Comparison of ENCODE assay signal across 20 cellular contexts in genomic region chrX:134004038-134004437, GRCh38. TPM values are rescaled to one million over a fixed set of nuclear protein-coding genes. Genes with fewer than 3 reads are reported as not detected.
DNase-seq lines count a peak whose midpoint lies in the region; ATAC-seq and TF ChIP-seq lines count a peak whose summit lies in the region.
"Had no signal": no experiment of that assay in that cellular context is flagged by ENCODE, and none has a peak within 500 bp of the region (broad histone marks: within the 10 kb centered on the region; RNA-seq: fewer than 3 reads in every experiment).

No MANE protein-coding gene starts in this region.

- H3K9me3 Mint-ChIP-seq in stimulated activated naive B cell treated with anti-CD40 and anti-IgM and Interleukin-4, amounts not matched to agents 10 μg/mL and 1 μg/mL and 100 μg/mL, for 72 hours, result no peaks in the 10 kb centered on the region
- H3K9me3 Mint-ChIP-seq: activated T-helper 2 cell treated with anti-CD3 and anti-CD28 coated beads, Interferon-gamma antibody, Interleukin-2, Interleukin-4, amounts not matched to agents 10 μg/mL and 5 μg/mL and 100 μg/mL, durations not matched to agents 14 hours and 24 hours and 36 hours; CD4-positive, alpha-beta memory T cell had no signal

- no peaks in the 10 kb centered on the region for H3K27me3 ChIP-seq in SJSA1 (replicated peaks)
- H3K27me3 ChIP-seq in lung (ENCODE audit: control insufficient read depth, insufficient read depth), result peaks cover 9% of the 10 kb centered on the region

- peaks cover 21 to 29% of the 10 kb centered on the region in 2 donors for H3K27me3 Mint-ChIP-seq in stimulated activated naive B cell treated with anti-CD40 and anti-IgM and Interleukin-4, amounts not matched to agents 10 μg/mL and 1 μg/mL and 100 μg/mL, for 72 hours

- TF ChIP-seq CTCF in AG10803 (conservative IDR thresholded peaks at IDR 0.05; ENCODE audit: low read length) (no peak), lung (IDR thresholded peaks at IDR 0.05; ENCODE audit: control extremely low read depth, extremely low read depth) (no peak)

- ATAC-seq in lung (ENCODE audit: insufficient read depth, low FRiP score), result peak; percentile 7
- ATAC-seq in stimulated activated naive B cell treated with anti-CD40 and anti-IgM and Interleukin-4, amounts not matched to agents 10 μg/mL and 1 μg/mL and 100 μg/mL, for 72 hours (replicated peaks), result no peak
- ATAC-seq: A549, K562 had no signal

- peak overlapping the region; percentile 53 for H3K27ac ChIP-seq in SJSA1
- H3K27ac ChIP-seq in epithelial cell of prostate, result no peak overlapping the region
- H3K27ac ChIP-seq in lung (ENCODE audit: low read depth in 1 of 2, low read length in 1 of 2), result no peak overlapping the region
- H3K27ac ChIP-seq: A549, heart right ventricle, thoracic aorta had no signal

- WGBS in lung, 2 donors, result 22 to 68% methylated on average over 1 of the region's 1 CpG

- H3K4me3 ChIP-seq in AG10803 (ENCODE audit: low read length) (no peak overlapping the region), SJSA1 (no peak overlapping the region), lung (no peak overlapping the region)
- H3K4me3 ChIP-seq: A549, heart right ventricle, K562, thoracic aorta had no signal

- no peaks in the 10 kb centered on the region for H3K4me1 Mint-ChIP-seq in stimulated activated naive B cell treated with anti-CD40 and anti-IgM and Interleukin-4, amounts not matched to agents 10 μg/mL and 1 μg/mL and 100 μg/mL, for 72 hours
- H3K4me1 Mint-ChIP-seq: CD4-positive, alpha-beta memory T cell had no signal

- H3K36me3 ChIP-seq in SJSA1, result no peaks in the 10 kb centered on the region
- no peaks in the 10 kb centered on the region for H3K36me3 ChIP-seq in lung (ENCODE audit: control insufficient read depth in 2 of 2, insufficient read depth in 2 of 2, low read length in 2 of 2)
- H3K36me3 ChIP-seq: heart right ventricle, thoracic aorta had no signal

- no peaks in the 10 kb centered on the region for H3K9me3 ChIP-seq in SJSA1 (replicated peaks)
- no peaks in the 10 kb centered on the region for H3K9me3 ChIP-seq in lung (ENCODE audit: control insufficient read depth in 2 of 2, insufficient read depth in 1 of 2, low read length in 1 of 2)
- H3K9me3 ChIP-seq: A549, heart right ventricle, thoracic aorta had no signal

- H3K4me1 ChIP-seq in SJSA1 (replicated peaks), result peaks cover 26% of the 10 kb centered on the region
- H3K4me1 ChIP-seq in lung (ENCODE audit: control insufficient read depth in 2 of 2, insufficient read depth in 2 of 2, low read length in 2 of 2), result no peaks in the 10 kb centered on the region
- H3K4me1 ChIP-seq: A549, heart right ventricle had no signal

- H3K4me3 Mint-ChIP-seq in stimulated activated naive B cell treated with anti-CD40 and anti-IgM and Interleukin-4, amounts not matched to agents 10 μg/mL and 1 μg/mL and 100 μg/mL, for 72 hours, result no peak overlapping the region
- H3K4me3 Mint-ChIP-seq: CD4-positive, alpha-beta memory T cell had no signal

- no peak overlapping the region for H3K27ac Mint-ChIP-seq in stimulated activated naive B cell treated with anti-CD40 and anti-IgM and Interleukin-4, amounts not matched to agents 10 μg/mL and 1 μg/mL and 100 μg/mL, for 72 hours
- H3K27ac Mint-ChIP-seq: activated T-helper 2 cell treated with anti-CD3 and anti-CD28 coated beads, Interferon-gamma antibody, Interleukin-2, Interleukin-4, amounts not matched to agents 10 μg/mL and 5 μg/mL and 100 μg/mL, durations not matched to agents 14 hours and 24 hours and 36 hours; CD4-positive, alpha-beta memory T cell had no signal

- peak; percentile 42 for DNase-seq in AG10803 (ENCODE audit: low read depth)
- DNase-seq in SJSA1 (ENCODE audit: low read depth in 1 of 2, low spot score in 2 of 2), result peak in 1 of 2 experiments; percentile 34
- DNase-seq in epithelial cell of prostate (ENCODE audit: low read depth, low spot score), result peak; percentile 44
- DNase-seq in lung (ENCODE audit: low spot score), result no peak
- no peak for DNase-seq in RPMI8226
- no peak for DNase-seq in stimulated activated naive B cell treated with anti-CD40 and anti-IgM and Interleukin-4, amounts not matched to agents 10 μg/mL and 1 μg/mL and 100 μg/mL, for 72 hours
- no peak for DNase-seq in NCI-H1092 treated with DMSO at 0.1 percent for 48 hours (lab: John Stamatoyannopoulos, UW)
- no peak for DNase-seq in epidermal melanocyte (ENCODE audit: insufficient read length, low spot score)
- DNase-seq: activated CD4-positive, alpha-beta T cell treated with anti-CD3 and anti-CD28 coated beads, Interleukin-2, amount 50 U/mL, for 4 hours; CD4-positive, alpha-beta memory T cell; effector memory CD4-positive, alpha-beta T cell; heart right ventricle; left cardiac atrium; NCI-H1417 treated with DMSO at 0.1 percent for 48 hours; NCI-H345; retina had no signal

- H3K36me3 Mint-ChIP-seq in stimulated activated naive B cell treated with anti-CD40 and anti-IgM and Interleukin-4, amounts not matched to agents 10 μg/mL and 1 μg/mL and 100 μg/mL, for 72 hours, result no peaks in the 10 kb centered on the region
- H3K36me3 Mint-ChIP-seq: CD4-positive, alpha-beta memory T cell had no signal

RNA-seq across cellular contexts. Expression of gene GPC3, which starts 18.6 kb away (rescaled TPM):
- total RNA-seq in SJSA1 (2014; rRNA removed; shearing (Covaris generic)), result 3.8 and 5.7 TPM in 2 replicates
- total RNA-seq in lung, result 100 to 1,000 TPM in 1 of 2 donors, 10 to 100 TPM in 1; 56.0 to 270 TPM
- polyA plus RNA-seq in lung, result 10 to 100 TPM in 1 of 2 donors, 1 to 10 TPM in 1; 8.3 to 48.8 TPM
- polyA plus RNA-seq: A549, K562 had no signal

Comparison
In these comparisons a context has a peak if more than half of its experiments do, and no peak if none do; other contexts are left out.
1. DNase-seq: peak in AG10803 (single experiment) and epithelial cell of prostate (single experiment); none in lung (single experiment), RPMI8226 (single experiment), stimulated activated naive B cell treated with anti-CD40 and anti-IgM and Interleukin-4, amounts not matched to agents 10 μg/mL and 1 μg/mL and 100 μg/mL, for 72 hours (single experiment), NCI-H1092 treated with DMSO at 0.1 percent for 48 hours (single experiment) and epidermal melanocyte (single experiment).